Comparison of ENCODE assay signal across 34 cellular contexts in the genomic region with DNA sequence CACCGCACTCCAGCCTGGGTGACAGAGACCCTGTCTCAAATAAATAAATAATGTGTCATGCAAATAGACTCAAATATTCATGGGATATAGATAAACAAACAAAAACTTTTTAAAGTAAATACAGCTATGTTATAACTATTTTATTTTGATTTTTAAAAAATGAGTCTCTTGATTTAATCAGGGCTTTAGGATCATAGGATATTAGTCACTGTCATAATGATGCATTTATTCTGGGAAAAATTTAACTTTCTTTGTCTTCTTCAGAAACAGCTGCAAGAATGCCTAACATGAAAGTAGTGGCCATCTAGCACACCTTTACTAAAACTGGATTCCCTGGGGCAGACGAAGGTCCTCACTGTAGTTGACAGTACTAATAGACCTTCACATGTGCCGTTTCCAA.
"Had no signal": no experiment of that assay in that cellular context is flagged by ENCODE, and none has a peak within 500 bp of the region (broad histone marks: within the 10 kb centered on the region; RNA-seq: fewer than 3 reads in every experiment).

No MANE protein-coding gene starts in this region.

- H3K27me3 ChIP-seq: MG63 had no signal

- H3K9me3 ChIP-seq: MG63 had no signal

- H3K4me3 ChIP-seq: MG63 had no signal

- H3K36me3 ChIP-seq: MG63 had no signal

- DNase-seq: Karpas-422, Kasumi-1, MG63, MM.1S, MV-4-11, NCI-H1048, NCI-H1092, NCI-H1092 treated with DMSO at 0.1 percent for 48 hours, NCI-H1105, NCI-H1105 treated with DMSO at 0.1 percent for 48 hours, NCI-H1417, NCI-H1417 treated with DMSO at 0.1 percent for 48 hours, NCI-H1436, NCI-H1436 treated with DMSO at 0.1 percent for 48 hours, NCI-H146, NCI-H1694, NCI-H1694 treated with DMSO at 0.1 percent for 48 hours, NCI-H187, NCI-H187 treated with DMSO at 0.1 percent for 48 hours, NCI-H1930, NCI-H2029, NCI-H2029 treated with DMSO at 0.1 percent for 48 hours, NCI-H2081, NCI-H2081 treated with DMSO at 0.1 percent for 48 hours, NCI-H2107, NCI-H2171, NCI-H2171 treated with DMSO at 0.1 percent for 48 hours, NCI-H2227 treated with DMSO at 0.1 percent for 48 hours, NCI-H226, NCI-H345, NCI-H446, NCI-H510A, NCI-H510A treated with DMSO at 0.1 percent for 48 hours, NCI-H524 had no signal
